1 cellular context compared by ENCODE assay signal in the genomic region with DNA sequence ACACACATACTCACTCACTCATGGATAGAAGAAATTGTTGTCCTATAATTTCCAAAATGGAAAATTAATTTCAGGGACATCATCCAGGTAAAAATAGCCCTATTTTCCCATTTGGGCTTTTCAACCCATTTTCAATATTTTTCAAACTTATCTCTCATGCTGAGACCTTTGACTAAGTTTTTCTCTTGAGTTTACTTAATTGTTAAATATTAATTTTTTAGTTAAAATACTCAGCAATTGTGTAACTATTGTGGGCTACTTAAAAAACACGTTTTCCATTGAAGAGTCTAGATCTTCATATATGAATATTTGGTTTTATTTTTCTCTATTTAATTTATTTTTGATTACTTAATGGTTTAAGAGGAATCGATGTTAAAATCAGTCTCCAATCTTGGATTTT.
TF ChIP-seq lines count a peak whose summit lies in the region.

No MANE protein-coding gene starts in this region.

TF ChIP-seq in HepG2, 621 proteins besides CTCF, POLR2A, EP300 and RAD21:
- TF ChIP-seq CCAR2 (optimal IDR thresholded peaks at IDR 0.05; ENCODE audit: low read depth, low read length), result no peak
- TF ChIP-seq ZFP37 (CRISPR knock-in tag; IDR thresholded peaks at IDR 0.05; ENCODE audit: borderline replicate concordance), result no peak
- TF ChIP-seq NFKBIZ (CRISPR knock-in tag; IDR thresholded peaks at IDR 0.05), result no peak
- TF ChIP-seq ZNF335 (CRISPR knock-in tag; IDR thresholded peaks at IDR 0.05), result no peak
